Comparison of ENCODE assay signal across 8 cellular contexts in the genomic region with DNA sequence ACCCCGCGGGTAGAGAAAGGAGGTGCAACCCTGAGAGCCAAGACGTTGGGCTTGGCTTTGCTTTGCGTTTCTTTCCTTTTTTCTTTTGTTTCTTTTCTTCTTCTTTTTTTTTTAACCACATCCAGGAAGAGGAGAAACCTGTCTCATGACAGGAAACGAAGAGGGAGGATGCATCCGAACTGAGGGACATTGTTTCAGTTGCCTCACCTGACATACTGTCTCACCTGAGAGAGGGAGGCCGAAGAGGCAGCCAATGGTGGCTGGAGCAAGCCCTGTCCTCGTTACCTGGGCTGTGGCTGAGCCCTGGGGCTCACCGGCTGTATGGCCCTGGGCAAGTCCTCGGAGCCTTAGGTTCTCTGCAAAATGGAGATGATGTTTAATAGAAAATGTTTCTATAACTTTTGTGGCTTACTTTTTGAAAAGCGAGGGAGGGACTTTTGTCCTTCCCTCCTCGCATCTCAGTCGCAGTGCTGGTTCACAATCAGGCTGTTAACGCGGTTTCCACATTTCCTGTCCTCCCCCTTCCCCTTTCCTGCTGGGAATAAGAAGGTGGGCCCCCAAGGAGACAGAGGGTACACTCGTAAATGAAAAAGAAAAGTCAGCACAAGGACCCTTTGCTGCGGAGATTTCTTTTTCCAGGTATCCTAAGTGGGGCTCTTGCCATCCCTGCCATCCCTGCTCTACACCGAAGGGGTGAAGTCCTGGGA. TPM values are rescaled to one million over a fixed set of nuclear protein-coding genes. Genes with fewer than 3 reads are reported as not detected.
DNase-seq lines count a peak whose midpoint lies in the region; ATAC-seq, FAIRE-seq and TF ChIP-seq lines count a peak whose summit lies in the region.

No MANE protein-coding gene starts in this region.

- H3K9me3 ChIP-seq in ES-I3 (ENCODE audit: control insufficient read depth, insufficient read depth, low read length) (no peaks in the 10 kb centered on the region), right atrium auricular region (no peaks in the 10 kb centered on the region)

- H3K4me1 ChIP-seq in ES-I3 (ENCODE audit: insufficient read depth, low read length) (peaks cover 14% of the 10 kb centered on the region), right atrium auricular region (peaks cover 0 to 20% of the 10 kb centered on the region in 2 donors)

- H3K9ac ChIP-seq in ES-I3 (ENCODE audit: low read depth, low read length) = peak overlapping the region; percentile 86

- peak; percentile 39 for DNase-seq in activated CD8-positive, alpha-beta memory T cell treated with anti-CD3 and anti-CD28 coated beads, Interleukin-2, amount 50 U/mL, for 4 hours
- DNase-seq in right atrium auricular region (ENCODE audit: low spot score) (no peak), H54 (ENCODE audit: insufficient read length, low spot score) (no peak), A172 (ENCODE audit: low spot score) (no peak)
- DNase-seq in stimulated activated CD4-positive, alpha-beta T cell treated with anti-CD3 and anti-CD28 coated beads, Interleukin-1b, Interleukin-23, amount 100 ng/mL, for 4 hours (ENCODE audit: low read depth in 2 of 2) = peak; percentile 22 to 42

- ATAC-seq in GM21576 (IDR thresholded peaks at IDR 0.05; ENCODE audit: unreplicated experiment) = peak; percentile 31

- H3K9me3 Mint-ChIP-seq in IgD-negative memory B cell = no peaks in the 10 kb centered on the region

- H3K4me3 Mint-ChIP-seq in IgD-negative memory B cell = peak overlapping the region; percentile 89 to 96 (median 95)

- H3K36me3 Mint-ChIP-seq in IgD-negative memory B cell = no peaks in the 10 kb centered on the region

- peak overlapping the region; percentile 50 to 70 for H3K4me3 ChIP-seq in right atrium auricular region

- no peak for TF ChIP-seq CTCF in right atrium auricular region (IDR thresholded peaks at IDR 0.05)

- peak overlapping the region; percentile 97 to 100 (median 100) for H3K27ac Mint-ChIP-seq in IgD-negative memory B cell

- peaks cover 40 to 49% (median 47%) of the 10 kb centered on the region in 3 donors for H3K4me1 Mint-ChIP-seq in IgD-negative memory B cell

- FAIRE-seq in H54 (lab: Jason Lieb, UNC) = no peak

- H3K27me3 Mint-ChIP-seq in IgD-negative memory B cell = no peaks in the 10 kb centered on the region

- H3K36me3 ChIP-seq in ES-I3 (ENCODE audit: insufficient read depth, low read length) (no peaks in the 10 kb centered on the region), right atrium auricular region (no peaks in the 10 kb centered on the region)

- H3K27me3 ChIP-seq in right atrium auricular region = no peaks in the 10 kb centered on the region

- no peak for TF ChIP-seq POLR2A in H54 (IDR thresholded peaks at IDR 0.05; ENCODE audit: low read depth, low read length)

- peak overlapping the region; percentile 86 to 93 for H3K27ac ChIP-seq in right atrium auricular region

RNA-seq across cellular contexts. Expression of a gene that starts 29.4 kb away (rescaled TPM):
- 9.0 TPM for polyA plus RNA-seq in IgD-negative memory B cell
- 10 to 100 TPM; 29.9 to 33.1 TPM for total RNA-seq in right atrium auricular region
- total RNA-seq in A172 (2014; rRNA removed; shearing (Covaris generic)) = 3.1 and 4.7 TPM in 2 replicates

Comparison
In these comparisons a context has a peak if more than half of its experiments do, and no peak if none do; other contexts are left out.
1. DNase-seq: peak in activated CD8-positive, alpha-beta memory T cell treated with anti-CD3 and anti-CD28 coated beads, Interleukin-2, amount 50 U/mL, for 4 hours (single experiment) and stimulated activated CD4-positive, alpha-beta T cell treated with anti-CD3 and anti-CD28 coated beads, Interleukin-1b, Interleukin-23, amount 100 ng/mL, for 4 hours (2 of 2); none in right atrium auricular region (single experiment), H54 (single experiment) and A172 (single experiment).